Comparison of ENCODE assay signal across 8 cellular contexts in the genomic region with DNA sequence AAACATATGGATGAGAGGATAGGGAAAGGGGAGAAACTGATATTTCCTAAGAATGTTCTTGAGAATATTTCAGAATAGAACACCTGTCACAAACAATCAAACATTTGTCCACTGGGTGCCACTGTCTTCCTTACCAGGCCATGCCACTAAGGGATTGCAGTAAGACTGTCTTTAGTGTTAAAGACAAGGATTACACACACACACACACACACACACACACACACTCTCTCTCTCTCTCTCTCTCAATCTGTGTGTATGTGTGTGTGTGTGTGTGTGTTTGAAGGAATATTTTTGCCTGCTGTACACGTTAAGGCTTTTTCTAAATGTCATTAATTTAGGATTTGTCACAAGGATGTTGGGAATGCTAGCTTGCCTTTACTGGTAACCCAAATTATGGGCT. TPM values are rescaled to one million over a fixed set of nuclear protein-coding genes. Genes with fewer than 3 reads are reported as not detected.
DNase-seq lines count a peak whose midpoint lies in the region; ATAC-seq and TF ChIP-seq lines count a peak whose summit lies in the region.

No MANE protein-coding gene starts in this region.

- H3K79me2 ChIP-seq in DOHH2 (ENCODE audit: control insufficient read depth, low read length) = no peaks in the 10 kb centered on the region
- no peaks in the 10 kb centered on the region for H3K79me2 ChIP-seq in osteoblast (ENCODE audit: insufficient read depth, low read length)

- 15 to 19% methylated on average over 1 of the region's 1 CpG for WGBS in esophagus squamous epithelium, 2 donors

- H3K27me3 Mint-ChIP-seq in mesothelial cell of epicardium (ENCODE audit: low read depth) = no peaks in the 10 kb centered on the region

- H3K36me3 ChIP-seq in DOHH2 (ENCODE audit: control insufficient read depth, low read length) (no peaks in the 10 kb centered on the region), esophagus squamous epithelium (no peaks in the 10 kb centered on the region), osteoblast (ENCODE audit: insufficient read depth, low read length) (no peaks in the 10 kb centered on the region)
- no peaks in the 10 kb centered on the region for H3K36me3 ChIP-seq in effector memory CD4-positive, alpha-beta T cell (ENCODE audit: control insufficient read depth, insufficient read depth, low read length)

- no peaks in the 10 kb centered on the region for H3K4me1 ChIP-seq in DOHH2 (ENCODE audit: control insufficient read depth, low read length)
- H3K4me1 ChIP-seq in esophagus squamous epithelium = no peaks in the 10 kb centered on the region
- H3K4me1 ChIP-seq in osteoblast (ENCODE audit: insufficient read depth, low read length) = no peaks in the 10 kb centered on the region
- no peaks in the 10 kb centered on the region for H3K4me1 ChIP-seq in effector memory CD4-positive, alpha-beta T cell (ENCODE audit: control insufficient read depth, insufficient read depth, low read length, poor library complexity, severe bottlenecking)

- no peaks in the 10 kb centered on the region for H3K9me2 ChIP-seq in DOHH2 (replicated peaks; ENCODE audit: control insufficient read depth, low read length)

- H3K4me3 Mint-ChIP-seq in mesothelial cell of epicardium = no peak overlapping the region

- ATAC-seq in GM19025 (IDR thresholded peaks at IDR 0.05; ENCODE audit: low read depth, unreplicated experiment) (peak; percentile 75), HG03175 (IDR thresholded peaks at IDR 0.05; ENCODE audit: unreplicated experiment) (peak; percentile 95)

- TF ChIP-seq CTCF in DOHH2 (IDR thresholded peaks at IDR 0.05; ENCODE audit: low read depth, low read length, poor library complexity, severe bottlenecking) = peak; percentile 45
- TF ChIP-seq CTCF in esophagus squamous epithelium (IDR thresholded peaks at IDR 0.05) = peak in 5 of 6 experiments; percentile 38 to 72 (median 43)
- TF ChIP-seq CTCF in osteoblast (IDR thresholded peaks at IDR 0.05; ENCODE audit: extremely low read depth, low read depth, low read length) = peak; percentile 55
- no peak for TF ChIP-seq CTCF in mesothelial cell of epicardium (IDR thresholded peaks at IDR 0.05; ENCODE audit: unreplicated experiment)

- H3K36me3 Mint-ChIP-seq in mesothelial cell of epicardium = no peaks in the 10 kb centered on the region

- no peaks in the 10 kb centered on the region for H4K20me1 ChIP-seq in DOHH2 (ENCODE audit: control insufficient read depth, insufficient read depth, low read depth, low read length)
- H4K20me1 ChIP-seq in osteoblast (ENCODE audit: insufficient read depth, low read length) = no peaks in the 10 kb centered on the region

- H3K4me3 ChIP-seq in DOHH2 (ENCODE audit: low read length) = no peak overlapping the region
- H3K4me3 ChIP-seq in esophagus squamous epithelium = no peak overlapping the region
- no peak overlapping the region for H3K4me3 ChIP-seq in osteoblast (ENCODE audit: insufficient read depth, low read length)
- no peak overlapping the region for H3K4me3 ChIP-seq in effector memory CD4-positive, alpha-beta T cell (ENCODE audit: insufficient read depth, low read depth, low read length, poor library complexity, severe bottlenecking)

- H3K9me3 Mint-ChIP-seq in mesothelial cell of epicardium = no peaks in the 10 kb centered on the region

- DNase-seq in RKO (ENCODE audit: low spot score) = peak; percentile 60
- DNase-seq in esophagus squamous epithelium (lab: John Stamatoyannopoulos, UW) = no peak
- no peak for DNase-seq in osteoblast (ENCODE audit: insufficient read length, low spot score, missing footprints)
- no peak for DNase-seq in mesothelial cell of epicardium (ENCODE audit: low spot score in 2 of 2, unreplicated experiment in 2 of 2)
- DNase-seq in effector memory CD4-positive, alpha-beta T cell = no peak

- intact Hi-C loops in esophagus squamous epithelium (cut with DNase I) = loop anchor here (5.0 kb wide), 1 partner anchor 445 kb away; no protein-coding TSS in a partner anchor

- no peak overlapping the region for H2AFZ ChIP-seq in osteoblast (ENCODE audit: low read length)

- H3K27me3 ChIP-seq in DOHH2 (ENCODE audit: control insufficient read depth, low read length) (no peaks in the 10 kb centered on the region), esophagus squamous epithelium (no peaks in the 10 kb centered on the region), osteoblast (ENCODE audit: insufficient read depth, low read length) (peaks cover 6% of the 10 kb centered on the region)
- H3K27me3 ChIP-seq in effector memory CD4-positive, alpha-beta T cell (replicated peaks; ENCODE audit: control insufficient read depth, insufficient read depth, low read length, poor library complexity, severe bottlenecking) = no peaks in the 10 kb centered on the region

- no peaks in the 10 kb centered on the region for H3F3A ChIP-seq in DOHH2 (ENCODE audit: control insufficient read depth, insufficient read depth)

- no peak for TF ChIP-seq POLR2A in esophagus squamous epithelium (IDR thresholded peaks at IDR 0.05)

- H3K4me2 ChIP-seq in DOHH2 (ENCODE audit: low read length) = no peak overlapping the region
- H3K4me2 ChIP-seq in osteoblast (ENCODE audit: insufficient read depth, low read length) = no peak overlapping the region

- no peak overlapping the region for H3K27ac Mint-ChIP-seq in mesothelial cell of epicardium

- H3K4me1 Mint-ChIP-seq in mesothelial cell of epicardium = peaks cover 49% of the 10 kb centered on the region

- H3K9me3 ChIP-seq in DOHH2 (ENCODE audit: control insufficient read depth, insufficient read depth, low read length) (no peaks in the 10 kb centered on the region), esophagus squamous epithelium (no peaks in the 10 kb centered on the region), osteoblast (ENCODE audit: low read depth, low read length) (no peaks in the 10 kb centered on the region)
- no peaks in the 10 kb centered on the region for H3K9me3 ChIP-seq in effector memory CD4-positive, alpha-beta T cell (ENCODE audit: control insufficient read depth, low read length)

- no peak overlapping the region for H3K27ac ChIP-seq in DOHH2 (ENCODE audit: low read depth, low read length)
- H3K27ac ChIP-seq in esophagus squamous epithelium = no peak overlapping the region
- no peak overlapping the region for H3K27ac ChIP-seq in osteoblast (ENCODE audit: low read depth, low read length)
- no peak overlapping the region for H3K27ac ChIP-seq in effector memory CD4-positive, alpha-beta T cell (ENCODE audit: insufficient read depth, low read length, poor library complexity, severe bottlenecking)

RNA-seq across cellular contexts. Expression of gene CCDC192, which starts 54.4 kb away (rescaled TPM):
- total RNA-seq in esophagus squamous epithelium (not detected), osteoblast (not detected in 2 replicates), mesothelial cell of epicardium (1.8 to 2.1 TPM (median 2.0 TPM) in 3 replicates)
